ENCODE assay signal across 31 cellular contexts in genomic region chr12:25768151-25768550, GRCh38.
"Had no signal": no experiment of that assay in that cellular context is flagged by ENCODE, and none has a peak within 500 bp of the region (broad histone marks: within the 10 kb centered on the region; RNA-seq: fewer than 3 reads in every experiment).

No MANE protein-coding gene starts in this region.

- H3K27ac ChIP-seq: body of pancreas, cardiac muscle cell, coronary artery, dorsolateral prefrontal cortex, parathyroid adenoma, psoas muscle, testis, transverse colon had no signal

- H3K4me1 ChIP-seq: body of pancreas, parathyroid adenoma, psoas muscle, testis had no signal

- H3K36me3 Mint-ChIP-seq: activated naive CD8-positive, alpha-beta T cell; immature natural killer cell; memory B cell; naive thymus-derived CD8-positive, alpha-beta T cell had no signal

- H3K4me3 ChIP-seq: body of pancreas, cardiac muscle cell, coronary artery, dorsolateral prefrontal cortex, psoas muscle, testis, transverse colon had no signal

- H3K9me3 ChIP-seq: body of pancreas, psoas muscle, testis, transverse colon had no signal

- H3K4me3 Mint-ChIP-seq: activated naive CD8-positive, alpha-beta T cell; immature natural killer cell; memory B cell; naive thymus-derived CD8-positive, alpha-beta T cell; neural crest cell had no signal

- H3K27me3 Mint-ChIP-seq: activated naive CD8-positive, alpha-beta T cell had no signal

- DNase-seq: activated CD4-positive, alpha-beta T cell treated with anti-CD3 and anti-CD28 coated beads for 48 hours; activated CD4-positive, alpha-beta T cell treated with anti-CD3 and anti-CD28 coated beads, Interleukin-2, amount 50 U/mL, for 48 hours; activated CD8-positive, alpha-beta memory T cell treated with anti-CD3 and anti-CD28 coated beads for 24 hours; activated effector memory CD4-positive, alpha-beta T cell treated with Interleukin-2 at 50 U/mL for 16 hours; activated naive CD4-positive, alpha-beta T cell treated with Interleukin-2 at 50 U/mL for 16 hours; anterior cingulate cortex; body of pancreas; cerebellar nuclear complex; dorsolateral prefrontal cortex; effector memory CD4-positive, alpha-beta T cell; erythroblast; head of caudate nucleus; hypothalamus; immature natural killer cell; kidney; left colon; naive thymus-derived CD8-positive, alpha-beta T cell; occipital lobe; psoas muscle; stimulated activated CD4-positive, alpha-beta T cell treated with anti-CD3 and anti-CD28 coated beads, Interleukin-12 subunit alpha, Interleukin-12 subunit beta, amount 100 ng/mL, for 4 hours; stimulated activated CD4-positive, alpha-beta T cell treated with anti-CD3 and anti-CD28 coated beads, Interleukin-4, amount 100 ng/mL, for 1 hour; stimulated activated naive CD8-positive, alpha-beta T cell treated with anti-CD3 and anti-CD28 coated beads, Interleukin-15, Interleukin-2, amounts not matched to agents 100 U/mL and 50 U/mL, for 24 hours; testis; transverse colon had no signal

- H3K36me3 ChIP-seq: cardiac muscle cell, transverse colon had no signal

- H3K4me1 Mint-ChIP-seq: immature natural killer cell; memory B cell; naive thymus-derived CD8-positive, alpha-beta T cell; neural crest cell had no signal

- H3K9me3 Mint-ChIP-seq: memory B cell; naive thymus-derived CD8-positive, alpha-beta T cell had no signal

- H3K27ac Mint-ChIP-seq: activated naive CD8-positive, alpha-beta T cell; immature natural killer cell; memory B cell; naive thymus-derived CD8-positive, alpha-beta T cell had no signal

- H3K27me3 ChIP-seq: body of pancreas, cardiac muscle cell, dorsolateral prefrontal cortex, testis, transverse colon had no signal

- FAIRE-seq: kidney had no signal

- ATAC-seq: activated CD4-positive, CD25-positive, alpha-beta regulatory T cell treated with anti-CD3 and anti-CD28 coated beads, Interleukin-2, amount 50 U/mL, for 24 hours; body of pancreas; left colon; naive thymus-derived CD8-positive, alpha-beta T cell; psoas muscle; stimulated activated naive CD8-positive, alpha-beta T cell treated with anti-CD3 and anti-CD28 coated beads, Interleukin-15, Interleukin-2, amounts not matched to agents 100 U/mL and 50 U/mL, for 24 hours had no signal
